16 cellular contexts compared by ENCODE assay signal in genomic region chr2:168802825-168803726, GRCh38. TPM values are rescaled to one million over a fixed set of nuclear protein-coding genes. Genes with fewer than 3 reads are reported as not detected.
DNase-seq lines count a peak whose midpoint lies in the region; ATAC-seq and TF ChIP-seq lines count a peak whose summit lies in the region.
"Had no signal": no experiment of that assay in that cellular context is flagged by ENCODE, and none has a peak within 500 bp of the region (broad histone marks: within the 10 kb centered on the region; RNA-seq: fewer than 3 reads in every experiment).

No MANE protein-coding gene starts in this region.

- H3K9me3 ChIP-seq in CD8-positive, alpha-beta memory T cell (ENCODE audit: low read length), result no peaks in the 10 kb centered on the region
- no peaks in the 10 kb centered on the region for H3K9me3 ChIP-seq in PC-3 (ENCODE audit: low read length)
- H3K9me3 ChIP-seq in right cardiac atrium (ENCODE audit: control insufficient read depth, low read length), result no peaks in the 10 kb centered on the region

- H3K9ac ChIP-seq in PC-3 (ENCODE audit: low read length) (peak overlapping the region; percentile 25; the same call in 1 of the 2 replicates), rectal smooth muscle tissue (ENCODE audit: low read length) (no peak overlapping the region)
- H3K9ac ChIP-seq: BLaER1 treated with 17β-estradiol and CSF1 and Interleukin-3, amounts not matched to agents 10 nM and 100 nM had no signal

- H3K27ac Mint-ChIP-seq in CD8-positive, alpha-beta memory T cell, result no peak overlapping the region
- H3K27ac Mint-ChIP-seq: activated B cell treated with CpG ODN at 0.5 μM for 24 hours, immature natural killer cell had no signal

- no TSS peak for BruUV-seq in PC-3 (replicated peaks; lab: Mats Ljungman, UMichigan)

- intact Hi-C loops in PC-3 (cut with micrococcal nuclease) (no loop called here), right cardiac atrium (cut with DNase I) (no loop called here)

- no peaks in the 10 kb centered on the region for H3K4me1 Mint-ChIP-seq in CD8-positive, alpha-beta memory T cell
- H3K4me1 Mint-ChIP-seq: activated B cell treated with CpG ODN at 0.5 μM for 24 hours, immature natural killer cell had no signal

- no peak overlapping the region for H3K4me3 ChIP-seq in CD8-positive, alpha-beta memory T cell (ENCODE audit: low read length)
- H3K4me3 ChIP-seq in PC-3 (ENCODE audit: low read length), result no peak overlapping the region; the same call in 1 of the 2 replicates
- H3K4me3 ChIP-seq in right cardiac atrium (ENCODE audit: low read length), result peak overlapping the region; percentile 72
- peak overlapping the region; percentile 38 for H3K4me3 ChIP-seq in rectal smooth muscle tissue (ENCODE audit: low read length)
- no peak overlapping the region for H3K4me3 ChIP-seq in brain microvascular endothelial cell (ENCODE audit: low read depth, low read length)
- H3K4me3 ChIP-seq: BLaER1 treated with 17β-estradiol and CSF1 and Interleukin-3, amounts not matched to agents 10 nM and 100 nM had no signal

- H3K27me3 ChIP-seq in CD8-positive, alpha-beta memory T cell (ENCODE audit: insufficient read depth, low read length, poor library complexity, severe bottlenecking), result no peaks in the 10 kb centered on the region
- H3K27me3 ChIP-seq in PC-3 (ENCODE audit: low read length), result no peaks in the 10 kb centered on the region
- no peaks in the 10 kb centered on the region for H3K27me3 ChIP-seq in right cardiac atrium (ENCODE audit: control insufficient read depth, insufficient read depth)
- H3K27me3 ChIP-seq in rectal smooth muscle tissue (ENCODE audit: control insufficient read depth, insufficient read depth, low read length), result no peaks in the 10 kb centered on the region
- no peaks in the 10 kb centered on the region for H3K27me3 ChIP-seq in brain microvascular endothelial cell (replicated peaks)
- H3K27me3 ChIP-seq: BLaER1 treated with 17β-estradiol and CSF1 and Interleukin-3, amounts not matched to agents 10 nM and 100 nM had no signal

- no peaks in the 10 kb centered on the region for H3K4me1 ChIP-seq in CD8-positive, alpha-beta memory T cell (ENCODE audit: insufficient read depth, low read length)
- H3K4me1 ChIP-seq in PC-3 (ENCODE audit: insufficient read depth, low read length) (peaks cover 19% of the 10 kb centered on the region; the same call in 1 of the 2 replicates), right cardiac atrium (ENCODE audit: control insufficient read depth, insufficient read depth, low read length) (peaks cover 8% of the 10 kb centered on the region), rectal smooth muscle tissue (ENCODE audit: control insufficient read depth, insufficient read depth, low read length) (no peaks in the 10 kb centered on the region)

- in situ Hi-C loops in brain microvascular endothelial cell (cut with HindIII; ENCODE audit: low pct_ligation_motif_present, low sequenced_read_pairs), result no loop called here

- 46% methylated on average over 5 of the region's 5 CpGs for WGBS in right cardiac atrium

- H3K4me2 ChIP-seq in PC-3 (ENCODE audit: low read length), result peak overlapping the region; percentile 45
- H3K4me2 ChIP-seq: BLaER1 treated with 17β-estradiol and CSF1 and Interleukin-3, amounts not matched to agents 10 nM and 100 nM had no signal

- H3K9me3 Mint-ChIP-seq in CD8-positive, alpha-beta memory T cell, result no peaks in the 10 kb centered on the region
- H3K9me3 Mint-ChIP-seq: activated B cell treated with CpG ODN at 0.5 μM for 24 hours, immature natural killer cell had no signal

- H3K27me3 Mint-ChIP-seq in CD8-positive, alpha-beta memory T cell, result peaks cover 3 to 11% of the 10 kb centered on the region in 2 donors
- H3K27me3 Mint-ChIP-seq: activated B cell treated with CpG ODN at 0.5 μM for 24 hours had no signal

- peak overlapping the region; percentile 14; the same call in 1 of the 2 replicates for H2AFZ ChIP-seq in PC-3 (ENCODE audit: low read length)

- CTCF ChIA-PET in CD8-positive, alpha-beta memory T cell (lab: Charles Lee), result no interaction called here
- CTCF ChIA-PET in PC-3 (lab: Charles Lee), result no interaction called here

- H3K36me3 Mint-ChIP-seq in CD8-positive, alpha-beta memory T cell, result no peaks in the 10 kb centered on the region
- H3K36me3 Mint-ChIP-seq: immature natural killer cell had no signal

- ATAC-seq in PC-3 (no peak), right cardiac atrium (peak in 1 of 2 donors; percentile 15), HG02970 (IDR thresholded peaks at IDR 0.05; ENCODE audit: low FRiP score, unreplicated experiment) (no peak)

- H3K79me2 ChIP-seq in PC-3 (ENCODE audit: low read length), result no peaks in the 10 kb centered on the region

- no peaks in the 10 kb centered on the region for H3K36me3 ChIP-seq in CD8-positive, alpha-beta memory T cell (ENCODE audit: insufficient read depth, low read length)
- H3K36me3 ChIP-seq in PC-3 (ENCODE audit: low read depth, low read length) (no peaks in the 10 kb centered on the region), rectal smooth muscle tissue (ENCODE audit: control insufficient read depth, insufficient read depth, low read length) (no peaks in the 10 kb centered on the region), brain microvascular endothelial cell (replicated peaks) (no peaks in the 10 kb centered on the region)
- H3K36me3 ChIP-seq: BLaER1 treated with 17β-estradiol and CSF1 and Interleukin-3, amounts not matched to agents 10 nM and 100 nM had no signal

- H4K20me1 ChIP-seq in PC-3 (ENCODE audit: low read length), result no peaks in the 10 kb centered on the region
- H4K20me1 ChIP-seq: BLaER1 treated with 17β-estradiol and CSF1 and Interleukin-3, amounts not matched to agents 10 nM and 100 nM had no signal

- no peaks in the 10 kb centered on the region for H3K9me2 ChIP-seq in PC-3 (replicated peaks; ENCODE audit: low read length)

- H3K27ac ChIP-seq in CD8-positive, alpha-beta memory T cell (ENCODE audit: low read depth, low read length), result peak overlapping the region; percentile 55
- peak overlapping the region; percentile 69 for H3K27ac ChIP-seq in PC-3 (ENCODE audit: low read length)
- H3K27ac ChIP-seq in right cardiac atrium (ENCODE audit: low read length), result peak overlapping the region; percentile 83
- H3K27ac ChIP-seq in rectal smooth muscle tissue (ENCODE audit: low read depth, low read length), result peak overlapping the region; percentile 10
- H3K27ac ChIP-seq in brain microvascular endothelial cell, result no peak overlapping the region
- H3K27ac ChIP-seq: BLaER1 treated with 17β-estradiol and CSF1 and Interleukin-3, amounts not matched to agents 10 nM and 100 nM had no signal

- TF ChIP-seq CTCF in PC-3 (conservative IDR thresholded peaks at IDR 0.05; ENCODE audit: low read depth, low read length) (no peak), brain microvascular endothelial cell (IDR thresholded peaks at IDR 0.05; ENCODE audit: low read depth, low read length, missing control alignments) (no peak)

- POLR2A ChIA-PET in CD8-positive, alpha-beta memory T cell (lab: Charles Lee), result no interaction called here
- POLR2A ChIA-PET in PC-3 (lab: Charles Lee; ENCODE audit: unreplicated experiment), result no interaction called here

- no peak overlapping the region for H3K4me3 Mint-ChIP-seq in CD8-positive, alpha-beta memory T cell
- H3K4me3 Mint-ChIP-seq: activated B cell treated with CpG ODN at 0.5 μM for 24 hours, immature natural killer cell had no signal

- DNase-seq in CD8-positive, alpha-beta memory T cell, result no peak
- peak; percentile 29 for DNase-seq in PC-3
- no peak for DNase-seq in right cardiac atrium
- no peak for DNase-seq in activated gamma-delta T cell treated with Interleukin-2 at 50 U/mL for 16 hours
- DNase-seq in stimulated activated CD4-positive, alpha-beta T cell treated with anti-CD3 and anti-CD28 coated beads, Interleukin-2, amount 100 ng/mL, for 24 hours, result no peak
- no peak for DNase-seq in brain microvascular endothelial cell
- DNase-seq: activated B cell treated with CpG ODN at 0.5 μM for 24 hours; activated T-cell treated with anti-CD3 and anti-CD28 coated beads, Interleukin-2, amount 50 U/mL, for 1 hour; immature natural killer cell; NCI-H1417; NCI-H748 treated with DMSO at 0.1 percent for 48 hours had no signal

- H3F3A ChIP-seq in PC-3 (ENCODE audit: low read length, unreplicated experiment), result no peaks in the 10 kb centered on the region

RNA-seq across cellular contexts. Expression of gene NOSTRIN, which starts 0.6 kb away (rescaled TPM):
- not detected for total RNA-seq in CD8-positive, alpha-beta memory T cell
- not detected for polyA plus RNA-seq in CD8-positive, alpha-beta memory T cell
- total RNA-seq in PC-3 (2014; rRNA removed) (0.69 and 1.1 TPM in 2 replicates), right cardiac atrium (10 to 100 TPM; 21.2 to 33.2 (median 24.9) TPM)
- polyA plus RNA-seq in right cardiac atrium, result 31.8 TPM
- total RNA-seq: activated B cell treated with CpG ODN at 0.5 μM for 24 hours, SK-MEL-5 had no signal
- polyA plus RNA-seq: immature natural killer cell, neural cell had no signal

Comparison
In these comparisons a context has a peak if more than half of its experiments do, and no peak if none do; other contexts are left out.
1. H3K4me3 ChIP-seq: peak in right cardiac atrium (single experiment) and rectal smooth muscle tissue (single experiment); none in CD8-positive, alpha-beta memory T cell (single experiment), PC-3 (single experiment) and brain microvascular endothelial cell (single experiment).
2. RNA of gene NOSTRIN, which starts 0.6 kb away (total RNA-seq): 21.2 to 33.2 TPM in right cardiac atrium; 0.69 to 1.1 TPM in PC-3 and not detected in CD8-positive, alpha-beta memory T cell; every median in the first group is over 10 times any median in the second.